1 cellular context compared by ENCODE assay signal in genomic region chr7:101923276-101923985, GRCh38.
TF ChIP-seq lines count a peak whose summit lies in the region.

No MANE protein-coding gene starts in this region.

TF ChIP-seq in HepG2, 621 proteins besides CTCF, POLR2A, EP300 and RAD21 (continued from another document):
- TF ChIP-seq, protein P1, sequence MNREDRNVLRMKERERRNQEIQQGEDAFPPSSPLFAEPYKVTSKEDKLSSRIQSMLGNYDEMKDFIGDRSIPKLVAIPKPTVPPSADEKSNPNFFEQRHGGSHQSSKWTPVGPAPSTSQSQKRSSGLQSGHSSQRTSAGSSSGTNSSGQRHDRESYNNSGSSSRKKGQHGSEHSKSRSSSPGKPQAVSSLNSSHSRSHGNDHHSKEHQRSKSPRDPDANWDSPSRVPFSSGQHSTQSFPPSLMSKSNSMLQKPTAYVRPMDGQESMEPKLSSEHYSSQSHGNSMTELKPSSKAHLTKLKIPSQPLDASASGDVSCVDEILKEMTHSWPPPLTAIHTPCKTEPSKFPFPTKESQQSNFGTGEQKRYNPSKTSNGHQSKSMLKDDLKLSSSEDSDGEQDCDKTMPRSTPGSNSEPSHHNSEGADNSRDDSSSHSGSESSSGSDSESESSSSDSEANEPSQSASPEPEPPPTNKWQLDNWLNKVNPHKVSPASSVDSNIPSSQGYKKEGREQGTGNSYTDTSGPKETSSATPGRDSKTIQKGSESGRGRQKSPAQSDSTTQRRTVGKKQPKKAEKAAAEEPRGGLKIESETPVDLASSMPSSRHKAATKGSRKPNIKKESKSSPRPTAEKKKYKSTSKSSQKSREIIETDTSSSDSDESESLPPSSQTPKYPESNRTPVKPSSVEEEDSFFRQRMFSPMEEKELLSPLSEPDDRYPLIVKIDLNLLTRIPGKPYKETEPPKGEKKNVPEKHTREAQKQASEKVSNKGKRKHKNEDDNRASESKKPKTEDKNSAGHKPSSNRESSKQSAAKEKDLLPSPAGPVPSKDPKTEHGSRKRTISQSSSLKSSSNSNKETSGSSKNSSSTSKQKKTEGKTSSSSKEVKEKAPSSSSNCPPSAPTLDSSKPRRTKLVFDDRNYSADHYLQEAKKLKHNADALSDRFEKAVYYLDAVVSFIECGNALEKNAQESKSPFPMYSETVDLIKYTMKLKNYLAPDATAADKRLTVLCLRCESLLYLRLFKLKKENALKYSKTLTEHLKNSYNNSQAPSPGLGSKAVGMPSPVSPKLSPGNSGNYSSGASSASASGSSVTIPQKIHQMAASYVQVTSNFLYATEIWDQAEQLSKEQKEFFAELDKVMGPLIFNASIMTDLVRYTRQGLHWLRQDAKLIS (CRISPR knock-in tag; IDR thresholded peaks at IDR 0.05) = no peak
- TF ChIP-seq GPN1 (CRISPR knock-in tag; IDR thresholded peaks at IDR 0.05; ENCODE audit: borderline replicate concordance) (no peak), TEAD3 (CRISPR knock-in tag; optimal IDR thresholded peaks at IDR 0.05; ENCODE audit: borderline replicate concordance) (no peak)
